34 cellular contexts compared by ENCODE assay signal in genomic region chr13:50291611-50292010, GRCh38.
A peak's percentile ranks its signal among the peaks of the same experiment; 100 is the strongest.
DNase-seq lines count a peak whose midpoint lies in the region; ATAC-seq and TF ChIP-seq lines count a peak whose summit lies in the region.
"Had no signal": no experiment of that assay in that cellular context is flagged by ENCODE, and none has a peak within 500 bp of the region (broad histone marks: within the 10 kb centered on the region; RNA-seq: fewer than 3 reads in every experiment).

No MANE protein-coding gene starts in this region.

- DNase-seq in GM23248 (peak; percentile 22), RPMI7951 (ENCODE audit: low read depth) (peak; percentile 35), fibroblast of pulmonary artery (ENCODE audit: low read depth) (peak; percentile 18), chondrocyte (ENCODE audit: low spot score) (no peak), upper lobe of right lung (no peak)
- DNase-seq in activated CD4-positive, alpha-beta T cell treated with anti-CD3 and anti-CD28 coated beads for 4 hours = no peak
- DNase-seq: activated CD4-positive, alpha-beta T cell treated with anti-CD3 and anti-CD28 coated beads, Interleukin-2, amount 10 ng/mL, durations not matched to agents 24 days and 14 days; activated CD8-positive, alpha-beta memory T cell treated with anti-CD3 and anti-CD28 coated beads for 24 hours; activated T-cell treated with anti-CD3 and anti-CD28 coated beads for 4 hours; Calu3; DMS79 treated with DMSO at 0.1 percent for 48 hours; effector CD4-positive, alpha-beta T cell; foreskin keratinocyte; heart left ventricle; islet precursor cell; Karpas-422; NCI-H1436 treated with DMSO at 0.1 percent for 48 hours; NCI-H774; right lobe of liver; stimulated activated CD4-positive, alpha-beta T cell treated with anti-CD3 and anti-CD28 coated beads, Interleukin-4, amount 100 ng/mL, for 24 hours; T-helper 9 cell had no signal

- H3K27ac ChIP-seq in GM23248 (no peak overlapping the region), upper lobe of right lung (no peak overlapping the region)
- H3K27ac ChIP-seq: C4-2B, epithelial cell of prostate, foreskin keratinocyte, neutrophil, right lobe of liver, RWPE1, SJSA1, tibial nerve, VCaP had no signal

- peaks cover 6% of the 10 kb centered on the region for H3K9me3 Mint-ChIP-seq in chondrocyte (ENCODE audit: low read depth)
- H3K9me3 Mint-ChIP-seq: activated naive CD4-positive, alpha-beta T cell treated with anti-CD3 and anti-CD28 coated beads, Interleukin-2, amount 50 U/mL, for 24 hours; activated T-helper 2 cell treated with anti-CD3 and anti-CD28 coated beads, Interferon-gamma antibody, Interleukin-2, Interleukin-4, amounts not matched to agents 10 μg/mL and 5 μg/mL and 100 μg/mL, durations not matched to agents 14 hours and 24 hours and 36 hours had no signal

- TF ChIP-seq CTCF in fibroblast of pulmonary artery (IDR thresholded peaks at IDR 0.05; ENCODE audit: low read length, missing control alignments) = no peak
- no peak for TF ChIP-seq CTCF in chondrocyte (IDR thresholded peaks at IDR 0.05)
- no peak for TF ChIP-seq CTCF in upper lobe of right lung (IDR thresholded peaks at IDR 0.05)

- no peak overlapping the region for H3K9ac ChIP-seq in GM23248

- no peaks in the 10 kb centered on the region for H3K79me2 ChIP-seq in GM23248 (ENCODE audit: insufficient read depth)

- intact Hi-C loops in upper lobe of right lung (cut with DNase I) = no loop called here

- H3K4me1 ChIP-seq in GM23248 (ENCODE audit: insufficient read depth) (no peaks in the 10 kb centered on the region; the same call in 1 of the 2 replicates), upper lobe of right lung (no peaks in the 10 kb centered on the region)
- H3K4me1 ChIP-seq: foreskin keratinocyte, right lobe of liver, SJSA1, tibial nerve had no signal

- 50 to 60% methylated on average over 2 of the region's 2 CpGs for WGBS in GM23248 (ENCODE audit: low coverage in 1 of 2, low lambda C conversion rate in 2 of 2, missing lambda C conversion rate in 2 of 2), 2 experiments

- H3K9me2 ChIP-seq in GM23248 (ENCODE audit: insufficient read depth) = no peaks in the 10 kb centered on the region

- H3K4me3 ChIP-seq in GM23248 (no peak overlapping the region), fibroblast of pulmonary artery (replicated peaks; ENCODE audit: low read depth, low read length) (no peak overlapping the region), upper lobe of right lung (no peak overlapping the region)
- H3K4me3 ChIP-seq: heart left ventricle, right lobe of liver, SJSA1, tibial nerve had no signal

- in situ Hi-C loops in GM23248 (cut with MboI) = no loop called here

- no peaks in the 10 kb centered on the region for H3F3A ChIP-seq in GM23248 (ENCODE audit: insufficient read depth)

- no peaks in the 10 kb centered on the region for H3K27me3 ChIP-seq in GM23248 (replicated peaks; ENCODE audit: insufficient read depth)
- H3K27me3 ChIP-seq in upper lobe of right lung = no peaks in the 10 kb centered on the region
- H3K27me3 ChIP-seq: heart left ventricle, neutrophil, right lobe of liver, SJSA1, tibial nerve had no signal

- H3K36me3 ChIP-seq in GM23248 (ENCODE audit: low read depth) (no peaks in the 10 kb centered on the region), upper lobe of right lung (no peaks in the 10 kb centered on the region)
- H3K36me3 ChIP-seq: heart left ventricle, neutrophil, right lobe of liver, SJSA1, tibial nerve had no signal

- ATAC-seq in GM18498 (IDR thresholded peaks at IDR 0.05; ENCODE audit: unreplicated experiment) = no peak
- ATAC-seq in upper lobe of right lung = no peak
- ATAC-seq: foreskin keratinocyte, HCT116, heart left ventricle had no signal

- no peaks in the 10 kb centered on the region for H4K20me1 ChIP-seq in GM23248 (ENCODE audit: insufficient read depth)

- no peak overlapping the region for H2AFZ ChIP-seq in GM23248

- H3K4me2 ChIP-seq in GM23248 (ENCODE audit: unreplicated experiment) = no peak overlapping the region

- no peaks in the 10 kb centered on the region for H3K9me3 ChIP-seq in GM23248 (ENCODE audit: low read depth)
- peaks cover 4% of the 10 kb centered on the region for H3K9me3 ChIP-seq in upper lobe of right lung
- H3K9me3 ChIP-seq: neutrophil, right lobe of liver, SJSA1, tibial nerve had no signal

- no peak overlapping the region for H3K27ac Mint-ChIP-seq in chondrocyte (ENCODE audit: unreplicated experiment)
- H3K27ac Mint-ChIP-seq: activated CD4-positive, alpha-beta T cell treated with anti-CD3 and anti-CD28 coated beads, Interleukin-2, amount 10 ng/mL, durations not matched to agents 24 days and 14 days; activated naive CD4-positive, alpha-beta T cell treated with anti-CD3 and anti-CD28 coated beads, Interleukin-2, amount 50 U/mL, for 24 hours; activated T-helper 2 cell treated with anti-CD3 and anti-CD28 coated beads, Interferon-gamma antibody, Interleukin-2, Interleukin-4, amounts not matched to agents 10 μg/mL and 5 μg/mL and 100 μg/mL, durations not matched to agents 14 hours and 24 hours and 36 hours; mesothelial cell of epicardium; progenitor cell of endocrine pancreas had no signal

- peaks cover 13% of the 10 kb centered on the region for H3K4me1 Mint-ChIP-seq in chondrocyte (ENCODE audit: low read depth)
- H3K4me1 Mint-ChIP-seq: activated naive CD4-positive, alpha-beta T cell treated with anti-CD3 and anti-CD28 coated beads, Interleukin-2, amount 50 U/mL, for 24 hours; mesothelial cell of epicardium had no signal

- H3K27me3 Mint-ChIP-seq in chondrocyte (ENCODE audit: low read depth) = no peaks in the 10 kb centered on the region
- H3K27me3 Mint-ChIP-seq: activated naive CD4-positive, alpha-beta T cell treated with anti-CD3 and anti-CD28 coated beads, Interleukin-2, amount 50 U/mL, for 24 hours; progenitor cell of endocrine pancreas had no signal

- no peak overlapping the region for H3K4me3 Mint-ChIP-seq in chondrocyte (ENCODE audit: unreplicated experiment)
- H3K4me3 Mint-ChIP-seq: activated CD4-positive, alpha-beta T cell treated with anti-CD3 and anti-CD28 coated beads, Interleukin-2, amount 10 ng/mL, durations not matched to agents 24 days and 14 days; activated naive CD4-positive, alpha-beta T cell treated with anti-CD3 and anti-CD28 coated beads, Interleukin-2, amount 50 U/mL, for 24 hours; mesothelial cell of epicardium had no signal

- no peaks in the 10 kb centered on the region for H3K36me3 Mint-ChIP-seq in chondrocyte (ENCODE audit: low read depth)
- H3K36me3 Mint-ChIP-seq: activated naive CD4-positive, alpha-beta T cell treated with anti-CD3 and anti-CD28 coated beads, Interleukin-2, amount 50 U/mL, for 24 hours had no signal

Comparison
In these comparisons a context has a peak if more than half of its experiments do, and no peak if none do; other contexts are left out.
1. DNase-seq: peak in GM23248 (single experiment), RPMI7951 (single experiment) and fibroblast of pulmonary artery (single experiment); none in chondrocyte (single experiment), activated CD4-positive, alpha-beta T cell treated with anti-CD3 and anti-CD28 coated beads for 4 hours (0 of 2) and upper lobe of right lung (single experiment).